18 cellular contexts compared by ENCODE assay signal in genomic region chr5:127293373-127293772, GRCh38. TPM values are rescaled to one million over a fixed set of nuclear protein-coding genes. Genes with fewer than 3 reads are reported as not detected.
"Had no signal": no experiment of that assay in that cellular context is flagged by ENCODE, and none has a peak within 500 bp of the region (broad histone marks: within the 10 kb centered on the region; RNA-seq: fewer than 3 reads in every experiment).

No MANE protein-coding gene starts in this region.

- H3K9me3 ChIP-seq: body of pancreas, mucosa of descending colon, ovary, right lobe of liver had no signal

- DNase-seq: activated CD4-positive, alpha-beta T cell treated with anti-CD3 and anti-CD28 coated beads, Interleukin-2, amount 10 ng/mL, durations not matched to agents 24 days and 14 days; activated CD8-positive, alpha-beta T cell treated with anti-CD3 and anti-CD28 coated beads for 36 hours; activated naive CD4-positive, alpha-beta T cell treated with Interleukin-2 at 50 U/mL for 16 hours; activated naive CD8-positive, alpha-beta T cell treated with anti-CD3 and anti-CD28 coated beads, Interleukin-2, amount 10 ng/mL, durations not matched to agents 7 days and 5 days; activated T-cell treated with anti-CD3 and anti-CD28 coated beads, Interleukin-2, amount 50 U/mL, for 24 hours; amygdala; body of pancreas; head of caudate nucleus; mucosa of descending colon; naive thymus-derived CD4-positive, alpha-beta T cell; ovary; right lobe of liver; stimulated activated CD4-positive, alpha-beta T cell treated with anti-CD3 and anti-CD28 coated beads, Interleukin-4, amount 100 ng/mL, for 24 hours; tibial artery had no signal

- H3K36me3 ChIP-seq: ovary, right lobe of liver, tibial artery had no signal

- H3K27me3 ChIP-seq: body of pancreas, ovary had no signal

- H3K27ac ChIP-seq: body of pancreas, coronary artery, ovary, right lobe of liver, tibial artery had no signal

- H3K4me3 ChIP-seq: body of pancreas, coronary artery, mucosa of descending colon, ovary, right lobe of liver, smooth muscle cell, tibial artery had no signal

- ATAC-seq: activated CD8-positive, alpha-beta T cell treated with anti-CD3 and anti-CD28 coated beads for 36 hours; body of pancreas; mucosa of descending colon; naive thymus-derived CD4-positive, alpha-beta T cell; right lobe of liver; stimulated activated effector memory CD8-positive, alpha-beta T cell treated with anti-CD3 and anti-CD28 coated beads, Interleukin-12 subunit alpha, Interleukin-12 subunit beta, amount 100 ng/mL, for 72 hours had no signal

RNA-seq across cellular contexts. Expression of gene MEGF10, which starts 2.8 kb away (rescaled TPM):
- total RNA-seq: activated CD4-positive, alpha-beta T cell treated with anti-CD3 and anti-CD28 coated beads, Interleukin-2, amount 10 ng/mL, durations not matched to agents 24 days and 14 days; activated CD8-positive, alpha-beta T cell treated with anti-CD3 and anti-CD28 coated beads for 36 hours; activated naive CD8-positive, alpha-beta T cell treated with anti-CD3 and anti-CD28 coated beads, Interleukin-2, amount 10 ng/mL, durations not matched to agents 7 days and 5 days; activated T-helper 2 cell treated with anti-CD3 and anti-CD28 coated beads, Interferon-gamma antibody, Interleukin-2, Interleukin-4, amounts not matched to agents 10 μg/mL and 5 μg/mL and 100 μg/mL, durations not matched to agents 14 hours and 24 hours and 36 hours; naive thymus-derived CD4-positive, alpha-beta T cell had no signal
- polyA plus RNA-seq: naive thymus-derived CD4-positive, alpha-beta T cell had no signal
